8 cellular contexts compared by ENCODE assay signal in the genomic region with DNA sequence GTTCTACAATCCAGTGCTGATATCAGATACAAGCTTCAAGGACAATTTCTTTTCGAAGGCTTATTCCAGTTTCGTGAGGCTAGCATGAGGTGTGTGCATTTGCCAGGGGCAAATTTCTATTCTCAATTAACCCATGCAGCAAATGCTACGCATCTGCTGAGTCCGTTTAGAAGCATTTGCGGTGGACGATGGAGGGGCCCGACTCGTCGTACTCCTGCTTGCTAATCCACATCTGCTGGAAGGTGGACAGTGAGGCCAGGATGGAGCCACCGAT. TPM values are rescaled to one million over a fixed set of nuclear protein-coding genes. Genes with fewer than 3 reads are reported as not detected.
DNase-seq lines count a peak whose midpoint lies in the region; ATAC-seq and TF ChIP-seq lines count a peak whose summit lies in the region.

No MANE protein-coding gene starts in this region.

- CTCF ChIA-PET in WTC11 (lab: Charles Lee) = interaction anchor here (0.8 to 4.1 kb wide), 3 partner anchors 8 to 256 kb away, joined by 3 to 22 read pairs (median 20); no protein-coding TSS in a partner anchor

- H3K9ac ChIP-seq in H9 (ENCODE audit: extremely low read depth, insufficient read length, low read length) (peak overlapping the region; percentile 83), skeletal muscle satellite cell (ENCODE audit: low read depth, low read length) (peak overlapping the region; percentile 95)

- no peak overlapping the region for H2BK120ac ChIP-seq in H9 (ENCODE audit: low read depth, low read length, poor library complexity, severe bottlenecking)

- H3K9me3 ChIP-seq in H9 (ENCODE audit: control insufficient read depth, low read depth, low read length) (no peaks in the 10 kb centered on the region), right cardiac atrium (ENCODE audit: control insufficient read depth, low read length) (no peaks in the 10 kb centered on the region), skeletal muscle satellite cell (replicated peaks; ENCODE audit: low read length) (no peaks in the 10 kb centered on the region)

- H3K79me2 ChIP-seq in H9 (ENCODE audit: insufficient read depth, low read length) = peaks cover 19% of the 10 kb centered on the region; the same call in 1 of the 2 replicates

- H3K27ac Mint-ChIP-seq in H9 = peak overlapping the region in 2 of 3 experiments; percentile 75 to 95; a peak in 3 of 7 replicates
- peak overlapping the region; percentile 94 for H3K27ac Mint-ChIP-seq in WTC11

- H3K9me3 Mint-ChIP-seq in H9 = peaks cover 7 to 22% of the 10 kb centered on the region in 2 experiments; a peak in 4 of 5 replicates
- H3K9me3 Mint-ChIP-seq in WTC11 = peaks cover 4% of the 10 kb centered on the region; the same call in 1 of the 2 replicates

- no peak overlapping the region for H3K4ac ChIP-seq in H9 (ENCODE audit: low read depth, low read length)

- peak overlapping the region; percentile 74 for H3K4me3 ChIP-seq in right cardiac atrium (ENCODE audit: low read length)
- H3K4me3 ChIP-seq in skeletal muscle satellite cell (ENCODE audit: low read length) = peak overlapping the region; percentile 91

- H2BK15ac ChIP-seq in H9 (ENCODE audit: low read depth, low read length) = no peak overlapping the region

- H3K18ac ChIP-seq in H9 (ENCODE audit: insufficient read length, low read depth, low read length) = no peak overlapping the region

- H3K36me3 Mint-ChIP-seq in H9 (ENCODE audit: insufficient read depth in 1 of 3, low read depth in 3 of 3) (peaks cover 38 to 45% (median 38%) of the 10 kb centered on the region in 3 experiments), WTC11 (peaks cover 38% of the 10 kb centered on the region)

- POLR2A ChIA-PET in WTC11 (lab: Charles Lee) = interaction anchor here (0.9 kb wide), 1 partner anchor 113 kb away, joined by 5 read pairs; no protein-coding TSS in a partner anchor

- no peak overlapping the region for H3K23ac ChIP-seq in H9 (ENCODE audit: insufficient read length, low read depth, low read length)

- H2BK20ac ChIP-seq in H9 (ENCODE audit: low read depth, low read length, poor library complexity, severe bottlenecking) = no peak overlapping the region

- H4K8ac ChIP-seq in H9 (replicated peaks; ENCODE audit: insufficient read length, low read depth, low read length) = no peak overlapping the region

- TF ChIP-seq CTCF in H9 (conservative IDR thresholded peaks at IDR 0.05) = no peak
- no peak for TF ChIP-seq CTCF in WTC11 (IDR thresholded peaks at IDR 0.05)

- no peaks in the 10 kb centered on the region for H4K20me1 ChIP-seq in H9 (ENCODE audit: control insufficient read depth, insufficient read depth, insufficient read length)

- H4K5ac ChIP-seq in H9 (ENCODE audit: insufficient read length, low read depth, low read length) = no peak overlapping the region

- no peak for DNase-seq in H9
- DNase-seq in WTC11 (ENCODE audit: low spot score) = no peak
- DNase-seq in right cardiac atrium = no peak
- no peak for DNase-seq in dedifferentiated amniotic fluid mesenchymal stem cell (ENCODE audit: extremely low spot score)
- no peak for DNase-seq in stimulated activated CD4-positive, alpha-beta T cell treated with anti-CD3 and anti-CD28 coated beads, Interleukin-4, amount 100 ng/mL, for 1 hour
- no peak for DNase-seq in NOMO-1 treated with DMSO at 0.1 percent for 48 hours (lab: John Stamatoyannopoulos, UW; ENCODE audit: unreplicated experiment)

- H3K36me3 ChIP-seq in skeletal muscle satellite cell (ENCODE audit: insufficient read depth, low read length) = peaks cover 39% of the 10 kb centered on the region

- no peak overlapping the region for H4K91ac ChIP-seq in H9 (ENCODE audit: insufficient read length, low read depth, low read length)

- H3K4me1 Mint-ChIP-seq in H9 = peaks cover 20 to 29% of the 10 kb centered on the region in 2 experiments
- H3K4me1 Mint-ChIP-seq in WTC11 = peaks cover 31% of the 10 kb centered on the region

- ATAC-seq in WTC11 (no peak), right cardiac atrium (no peak), HG03025 (IDR thresholded peaks at IDR 0.05; ENCODE audit: low FRiP score, unreplicated experiment) (no peak)

- H3K27me3 Mint-ChIP-seq in H9 (ENCODE audit: low read depth) (peaks cover 6% of the 10 kb centered on the region), WTC11 (ENCODE audit: low read depth) (peaks cover 10% of the 10 kb centered on the region; the same call in 1 of the 2 replicates)

- H3K56ac ChIP-seq in H9 (ENCODE audit: insufficient read length, low read depth, low read length) = no peak overlapping the region

- H3K23me2 ChIP-seq in H9 (ENCODE audit: insufficient read length, low read depth, low read length, poor library complexity, severe bottlenecking) = peaks cover 31% of the 10 kb centered on the region

- no peaks in the 10 kb centered on the region for H3K4me1 ChIP-seq in H9 (ENCODE audit: insufficient read depth, low read length)
- H3K4me1 ChIP-seq in right cardiac atrium (ENCODE audit: control insufficient read depth, insufficient read depth, low read length) = no peaks in the 10 kb centered on the region
- peaks cover 15% of the 10 kb centered on the region for H3K4me1 ChIP-seq in skeletal muscle satellite cell (ENCODE audit: control insufficient read depth, insufficient read depth, low read length)

- H3K14ac ChIP-seq in H9 (ENCODE audit: insufficient read depth, low read length) = no peak overlapping the region

- intact Hi-C loops in right cardiac atrium (cut with DNase I) = no loop called here

- H2BK12ac ChIP-seq in H9 (ENCODE audit: insufficient read length, low read depth, low read length) = no peak overlapping the region

- no peak overlapping the region for H2BK5ac ChIP-seq in H9 (ENCODE audit: insufficient read length, low read length)

- no peak overlapping the region for H2AK5ac ChIP-seq in H9 (ENCODE audit: insufficient read length, low read length)

- no peak overlapping the region for H3T11ph ChIP-seq in H9 (ENCODE audit: low read length)

- WGBS in H9 (ENCODE audit: extremely low coverage, insufficient read length, low lambda C conversion rate) = no CpG with 5 or more reads among the region's 10 CpGs
- WGBS in right cardiac atrium = 2% methylated on average over 10 of the region's 10 CpGs

- H3K27me3 ChIP-seq in H9 (ENCODE audit: insufficient read depth, low read length) = no peaks in the 10 kb centered on the region
- no peaks in the 10 kb centered on the region for H3K27me3 ChIP-seq in right cardiac atrium (ENCODE audit: control insufficient read depth, insufficient read depth)
- no peaks in the 10 kb centered on the region for H3K27me3 ChIP-seq in skeletal muscle satellite cell (ENCODE audit: control insufficient read depth, insufficient read depth, low read length)

- H2AFZ ChIP-seq in H9 (ENCODE audit: low read length) = no peak overlapping the region

- no peaks in the 10 kb centered on the region for H3K79me1 ChIP-seq in H9 (ENCODE audit: insufficient read depth, low read depth, low read length, poor library complexity, severe bottlenecking)

- H3K27ac ChIP-seq in H9 (ENCODE audit: insufficient read length, low read depth, low read length) (no peak overlapping the region), right cardiac atrium (ENCODE audit: low read length) (peak overlapping the region; percentile 11)

- peak overlapping the region; percentile 97 for H3K4me2 ChIP-seq in H9 (ENCODE audit: insufficient read depth, insufficient read length, low read length)
- peak overlapping the region; percentile 93 for H3K4me2 ChIP-seq in skeletal muscle satellite cell (ENCODE audit: low read length)

- H3K4me3 Mint-ChIP-seq in H9 (peak overlapping the region; percentile 97 to 100), WTC11 (peak overlapping the region; percentile 99)

TF ChIP-seq in WTC11, 78 proteins besides CTCF, POLR2A, EP300 and RAD21 (continues in another document):
- TF ChIP-seq, protein P1, sequence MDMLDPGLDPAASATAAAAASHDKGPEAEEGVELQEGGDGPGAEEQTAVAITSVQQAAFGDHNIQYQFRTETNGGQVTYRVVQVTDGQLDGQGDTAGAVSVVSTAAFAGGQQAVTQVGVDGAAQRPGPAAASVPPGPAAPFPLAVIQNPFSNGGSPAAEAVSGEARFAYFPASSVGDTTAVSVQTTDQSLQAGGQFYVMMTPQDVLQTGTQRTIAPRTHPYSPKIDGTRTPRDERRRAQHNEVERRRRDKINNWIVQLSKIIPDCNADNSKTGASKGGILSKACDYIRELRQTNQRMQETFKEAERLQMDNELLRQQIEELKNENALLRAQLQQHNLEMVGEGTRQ (CRISPR knock-in tag; IDR thresholded peaks at IDR 0.05) = no peak
- no peak for TF ChIP-seq ELF4 (CRISPR knock-in tag; IDR thresholded peaks at IDR 0.05; ENCODE audit: low read depth)
- TF ChIP-seq, protein P2, sequence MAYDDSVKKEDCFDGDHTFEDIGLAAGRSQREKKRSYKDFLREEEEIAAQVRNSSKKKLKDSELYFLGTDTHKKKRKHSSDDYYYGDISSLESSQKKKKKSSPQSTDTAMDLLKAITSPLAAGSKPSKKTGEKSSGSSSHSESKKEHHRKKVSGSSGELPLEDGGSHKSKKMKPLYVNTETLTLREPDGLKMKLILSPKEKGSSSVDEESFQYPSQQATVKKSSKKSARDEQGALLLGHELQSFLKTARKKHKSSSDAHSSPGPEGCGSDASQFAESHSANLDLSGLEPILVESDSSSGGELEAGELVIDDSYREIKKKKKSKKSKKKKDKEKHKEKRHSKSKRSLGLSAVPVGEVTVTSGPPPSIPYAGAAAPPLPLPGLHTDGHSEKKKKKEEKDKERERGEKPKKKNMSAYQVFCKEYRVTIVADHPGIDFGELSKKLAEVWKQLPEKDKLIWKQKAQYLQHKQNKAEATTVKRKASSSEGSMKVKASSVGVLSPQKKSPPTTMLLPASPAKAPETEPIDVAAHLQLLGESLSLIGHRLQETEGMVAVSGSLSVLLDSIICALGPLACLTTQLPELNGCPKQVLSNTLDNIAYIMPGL (CRISPR knock-in tag; IDR thresholded peaks at IDR 0.05) = no peak
- TF ChIP-seq, protein P3, sequence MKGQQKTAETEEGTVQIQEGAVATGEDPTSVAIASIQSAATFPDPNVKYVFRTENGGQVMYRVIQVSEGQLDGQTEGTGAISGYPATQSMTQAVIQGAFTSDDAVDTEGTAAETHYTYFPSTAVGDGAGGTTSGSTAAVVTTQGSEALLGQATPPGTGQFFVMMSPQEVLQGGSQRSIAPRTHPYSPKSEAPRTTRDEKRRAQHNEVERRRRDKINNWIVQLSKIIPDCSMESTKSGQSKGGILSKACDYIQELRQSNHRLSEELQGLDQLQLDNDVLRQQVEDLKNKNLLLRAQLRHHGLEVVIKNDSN (CRISPR knock-in tag; IDR thresholded peaks at IDR 0.05) = no peak

RNA-seq across cellular contexts. Expression of a gene that starts 2.1 kb away (rescaled TPM):
- total RNA-seq in H9 (2021) (4,136 and 4,160 TPM in 2 replicates), WTC11 (2021) (3,338 to 3,455 TPM (median 3,348 TPM) in 3 replicates), right cardiac atrium (100 to 1,000 TPM; 347 to 772 (median 510) TPM)
- 410 TPM for polyA plus RNA-seq in right cardiac atrium
- 9,662 and 11,711 TPM in 2 replicates for total RNA-seq in skeletal muscle satellite cell (2012; rRNA removed)

RNA-seq across cellular contexts. Expression of a gene that starts 17.7 kb away (rescaled TPM):
- total RNA-seq in H9 (2021) (1.0 and 1.6 TPM in 2 replicates), WTC11 (2021) (0.31 to 0.89 TPM (median 0.46 TPM) in 3 replicates), right cardiac atrium (under 1 TPM; 0.45 to 0.63 (median 0.53) TPM)
- polyA plus RNA-seq in right cardiac atrium = 0.48 TPM
- total RNA-seq in skeletal muscle satellite cell (2012; rRNA removed) = 0.76 and 1.3 TPM in 2 replicates

RNA-seq across cellular contexts. Expression of a gene that starts 41.7 kb away (rescaled TPM):
- total RNA-seq in H9 (2021) (54.0 and 54.8 TPM in 2 replicates), WTC11 (2021) (44.7 to 54.7 TPM (median 47.8 TPM) in 3 replicates), right cardiac atrium (10 to 100 TPM; 12.0 to 15.3 (median 13.5) TPM)
- polyA plus RNA-seq in right cardiac atrium = 13.0 TPM
- 26.2 and 31.2 TPM in 2 replicates for total RNA-seq in skeletal muscle satellite cell (2012; rRNA removed)
